27 cellular contexts compared by ENCODE assay signal in genomic region chr11:105224859-105225258, GRCh38.
"Had no signal": no experiment of that assay in that cellular context is flagged by ENCODE, and none has a peak within 500 bp of the region (broad histone marks: within the 10 kb centered on the region; RNA-seq: fewer than 3 reads in every experiment).

No MANE protein-coding gene starts in this region.

- H3K9me3 Mint-ChIP-seq: endodermal cell; memory B cell; natural killer cell; stimulated activated effector memory CD8-positive, alpha-beta T cell treated with anti-CD3 and anti-CD28 coated beads, Interleukin-12 subunit alpha, Interleukin-12 subunit beta, amount 100 ng/mL, for 72 hours; type B pancreatic cell had no signal

- H3K36me3 ChIP-seq: esophagus squamous epithelium, gastroesophageal sphincter, heart right ventricle, ovary, sigmoid colon, tibial artery had no signal

- H3K9me3 ChIP-seq: esophagus squamous epithelium, gastroesophageal sphincter, heart right ventricle, ovary, psoas muscle, sigmoid colon, testis, tibial artery had no signal

- H3K27ac Mint-ChIP-seq: dendritic cell treated with granulocyte-macrophage colony-stimulating factor and Interleukin-4, amounts not matched to agents 40 ng/mL and 50 ng/mL, for 4 days; endodermal cell; memory B cell; natural killer cell; stimulated activated effector memory CD8-positive, alpha-beta T cell treated with anti-CD3 and anti-CD28 coated beads, Interleukin-12 subunit alpha, Interleukin-12 subunit beta, amount 100 ng/mL, for 72 hours; type B pancreatic cell had no signal

- H3K4me1 ChIP-seq: esophagus squamous epithelium, gastroesophageal sphincter, sigmoid colon, testis had no signal

- H3K4me3 ChIP-seq: esophagus squamous epithelium, gastroesophageal sphincter, heart right ventricle, lung, ovary, psoas muscle, sigmoid colon, testis, tibial artery had no signal

- H3K27ac ChIP-seq: esophagus squamous epithelium, gastroesophageal sphincter, heart right ventricle, ovary, psoas muscle, sigmoid colon, testis, tibial artery had no signal

- H3K4me3 Mint-ChIP-seq: dendritic cell treated with granulocyte-macrophage colony-stimulating factor and Interleukin-4, amounts not matched to agents 40 ng/mL and 50 ng/mL, for 4 days; endodermal cell; memory B cell; natural killer cell; stimulated activated effector memory CD8-positive, alpha-beta T cell treated with anti-CD3 and anti-CD28 coated beads, Interleukin-12 subunit alpha, Interleukin-12 subunit beta, amount 100 ng/mL, for 72 hours; type B pancreatic cell had no signal

- FAIRE-seq: kidney had no signal

- H3K36me3 Mint-ChIP-seq: memory B cell; natural killer cell; stimulated activated effector memory CD8-positive, alpha-beta T cell treated with anti-CD3 and anti-CD28 coated beads, Interleukin-12 subunit alpha, Interleukin-12 subunit beta, amount 100 ng/mL, for 72 hours; type B pancreatic cell had no signal

- DNase-seq: cerebellar nuclear complex; effector CD8-positive, alpha-beta T cell; endodermal cell; erythroblast; esophagus squamous epithelium; heart right ventricle; hippocampal formation; kidney; natural killer cell; occipital lobe; ovary; psoas muscle; right cardiac atrium; sigmoid colon; stimulated activated CD4-positive, alpha-beta T cell treated with anti-CD3 and anti-CD28 coated beads, Interleukin-2, amount 100 ng/mL, for 24 hours; stimulated activated CD4-positive, alpha-beta T cell treated with anti-CD3 and anti-CD28 coated beads, Interleukin-4, amount 100 ng/mL, for 24 hours; stimulated activated naive CD4-positive, alpha-beta T cell treated with Interleukin-2 at 50 U/mL for 16 hours; substantia nigra; testis; tibial artery had no signal

- H3K27me3 Mint-ChIP-seq: dendritic cell treated with granulocyte-macrophage colony-stimulating factor and Interleukin-4, amounts not matched to agents 40 ng/mL and 50 ng/mL, for 4 days; type B pancreatic cell had no signal

- ATAC-seq: gastroesophageal sphincter; heart right ventricle; left lobe of liver; natural killer cell; psoas muscle; right cardiac atrium; stimulated activated effector memory CD8-positive, alpha-beta T cell treated with anti-CD3 and anti-CD28 coated beads, Interleukin-12 subunit alpha, Interleukin-12 subunit beta, amount 100 ng/mL, for 72 hours had no signal

- H3K27me3 ChIP-seq: esophagus squamous epithelium, gastroesophageal sphincter, heart right ventricle, ovary, sigmoid colon, testis, tibial artery had no signal

- H3K4me1 Mint-ChIP-seq: endodermal cell; memory B cell; natural killer cell; stimulated activated effector memory CD8-positive, alpha-beta T cell treated with anti-CD3 and anti-CD28 coated beads, Interleukin-12 subunit alpha, Interleukin-12 subunit beta, amount 100 ng/mL, for 72 hours had no signal
